Comparison of ENCODE assay signal across 9 cellular contexts in the genomic region with DNA sequence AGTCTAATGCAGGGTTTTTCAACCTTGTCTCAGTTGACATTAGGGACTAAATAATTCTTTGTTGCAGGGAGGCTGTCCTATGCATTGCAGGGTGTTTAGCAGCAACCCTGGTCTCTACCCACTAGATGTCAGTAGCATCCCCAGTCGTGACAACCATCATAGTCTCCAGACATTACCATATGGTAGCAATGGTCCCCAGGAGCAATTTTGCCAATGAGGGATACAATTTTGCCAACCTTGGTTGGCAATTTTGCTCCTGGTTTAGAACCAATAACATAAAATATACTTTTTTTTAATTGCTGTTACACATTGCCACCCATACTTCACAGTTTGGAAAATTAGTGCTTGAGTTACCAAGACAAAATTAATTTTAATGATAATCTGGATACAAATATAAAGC.
DNase-seq lines count a peak whose midpoint lies in the region; ATAC-seq and TF ChIP-seq lines count a peak whose summit lies in the region.
"Had no signal": no experiment of that assay in that cellular context is flagged by ENCODE, and none has a peak within 500 bp of the region (broad histone marks: within the 10 kb centered on the region; RNA-seq: fewer than 3 reads in every experiment).

No MANE protein-coding gene starts in this region.

- H3K4me2 ChIP-seq in OCI-LY3 (ENCODE audit: low read length) = no peak overlapping the region
- H3K4me2 ChIP-seq: BLaER1 had no signal

- H3K27me3 ChIP-seq in OCI-LY3 (ENCODE audit: low read depth, low read length) = no peaks in the 10 kb centered on the region
- H3K27me3 ChIP-seq in brain microvascular endothelial cell (replicated peaks) = no peaks in the 10 kb centered on the region
- H3K27me3 ChIP-seq: BLaER1 had no signal

- H3K36me3 ChIP-seq in OCI-LY3 (replicated peaks; ENCODE audit: low read depth, low read length) (no peaks in the 10 kb centered on the region), brain microvascular endothelial cell (replicated peaks) (no peaks in the 10 kb centered on the region)
- H3K36me3 ChIP-seq: BLaER1 had no signal

- H2AFZ ChIP-seq in OCI-LY3 (ENCODE audit: low read depth, low read length) = no peak overlapping the region

- H3K4me3 ChIP-seq in OCI-LY3 (ENCODE audit: low read length) = no peak overlapping the region
- no peak overlapping the region for H3K4me3 ChIP-seq in brain microvascular endothelial cell (ENCODE audit: low read depth, low read length)
- H3K4me3 ChIP-seq: BLaER1 had no signal

- DNase-seq in NCI-H1092 treated with DMSO at 0.1 percent for 48 hours (lab: John Stamatoyannopoulos, UW) (peak; percentile 11), NCI-H1092 (lab: John Stamatoyannopoulos, UW) (no peak), brain microvascular endothelial cell (peak; percentile 72), kidney glomerular epithelial cell (lab: John Stamatoyannopoulos, UW) (peak; percentile 28), NCI-H2227 treated with DMSO at 0.1 percent for 48 hours (lab: John Stamatoyannopoulos, UW) (no peak)

- in situ Hi-C loops in brain microvascular endothelial cell (cut with HindIII; ENCODE audit: low pct_ligation_motif_present, low sequenced_read_pairs) = no loop called here

- TF ChIP-seq CTCF in OCI-LY3 (IDR thresholded peaks at IDR 0.05; ENCODE audit: low read depth, low read length) (peak; percentile 81), brain microvascular endothelial cell (IDR thresholded peaks at IDR 0.05; ENCODE audit: low read depth, low read length, missing control alignments) (peak; percentile 93)

- H3K9me3 ChIP-seq in OCI-LY3 (ENCODE audit: insufficient read depth, low read length) = no peaks in the 10 kb centered on the region
- H3K9me3 ChIP-seq: BLaER1 had no signal

- H3K9ac ChIP-seq in OCI-LY3 (ENCODE audit: low read length) = no peak overlapping the region
- H3K9ac ChIP-seq: BLaER1 had no signal

- H3K79me2 ChIP-seq in OCI-LY3 (ENCODE audit: low read length) = no peaks in the 10 kb centered on the region

- ATAC-seq in GM19035 (IDR thresholded peaks at IDR 0.05; ENCODE audit: unreplicated experiment) (peak; percentile 84), HG03066 (IDR thresholded peaks at IDR 0.05; ENCODE audit: low read depth, unreplicated experiment) (peak; percentile 55)

- no peaks in the 10 kb centered on the region for H4K20me1 ChIP-seq in OCI-LY3 (ENCODE audit: insufficient read depth, low read length)
- H4K20me1 ChIP-seq: BLaER1 had no signal

- H3K27ac ChIP-seq in OCI-LY3 (ENCODE audit: low read length) (no peak overlapping the region), brain microvascular endothelial cell (no peak overlapping the region)
- H3K27ac ChIP-seq: BLaER1 had no signal

- H3K4me1 ChIP-seq in OCI-LY3 (ENCODE audit: low read length) = peaks cover 15% of the 10 kb centered on the region
- H3K4me1 ChIP-seq: BLaER1 had no signal

Comparison
In these comparisons a context has a peak if more than half of its experiments do, and no peak if none do; other contexts are left out.
1. DNase-seq: peak in NCI-H1092 treated with DMSO at 0.1 percent for 48 hours (single experiment), brain microvascular endothelial cell (single experiment) and kidney glomerular epithelial cell (single experiment); none in NCI-H1092 (single experiment) and NCI-H2227 treated with DMSO at 0.1 percent for 48 hours (single experiment).